ENCODE assay signal across 27 cellular contexts in the genomic region with DNA sequence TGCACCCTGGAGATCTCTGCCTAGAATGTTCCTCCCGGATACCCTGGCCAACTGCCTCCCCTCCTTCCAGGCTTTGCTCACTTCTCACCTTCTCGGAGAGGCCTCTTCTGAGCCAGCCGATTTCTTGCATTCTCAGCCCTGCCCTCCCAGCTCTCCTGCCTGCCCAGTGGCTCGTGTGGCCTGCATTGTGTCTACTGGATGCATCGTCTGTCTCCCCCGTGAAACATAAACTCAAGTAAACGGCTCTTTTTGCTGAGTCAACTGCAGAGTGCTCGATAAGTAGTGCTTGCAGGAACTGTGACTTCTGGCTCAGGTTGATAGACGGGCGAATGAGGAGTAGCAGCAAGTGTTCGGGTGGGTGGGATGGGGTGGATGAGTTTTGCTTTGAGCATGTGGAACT.
"Had no signal": no experiment of that assay in that cellular context is flagged by ENCODE, and none has a peak within 500 bp of the region (broad histone marks: within the 10 kb centered on the region; RNA-seq: fewer than 3 reads in every experiment).

No MANE protein-coding gene starts in this region.

- H3K4me1 Mint-ChIP-seq: endodermal cell; stimulated activated naive B cell treated with anti-CD40 and anti-IgM and Interleukin-4, amounts not matched to agents 10 μg/mL and 1 μg/mL and 100 μg/mL, for 72 hours; stimulated activated naive CD8-positive, alpha-beta T cell treated with anti-CD3 and anti-CD28 coated beads, Interleukin-15, amount 100 ng/mL, for 72 hours had no signal

- DNase-seq: cerebellar nuclear complex; colonic mucosa; dermis blood vessel endothelial cell; endodermal cell; heart left ventricle; hippocampal formation; left colon; left ventricle myocardium superior; mesendoderm; naive thymus-derived CD4-positive, alpha-beta T cell; nucleus accumbens; pancreas; retina; stimulated activated CD4-positive, alpha-beta T cell treated with anti-CD3 and anti-CD28 coated beads, Interleukin-15, amount 100 ng/mL, for 24 hours; stimulated activated CD4-positive, alpha-beta T cell treated with anti-CD3 and anti-CD28 coated beads, Interleukin-1b, Interleukin-23, amount 100 ng/mL, for 48 hours; stimulated activated CD4-positive, alpha-beta T cell treated with anti-CD3 and anti-CD28 coated beads, Interleukin-4, amount 100 ng/mL, for 24 hours; stimulated activated naive B cell treated with anti-CD40 and anti-IgM and Interleukin-4, amounts not matched to agents 10 μg/mL and 1 μg/mL and 100 μg/mL, for 72 hours; stimulated activated naive CD8-positive, alpha-beta T cell treated with anti-CD3 and anti-CD28 coated beads, Interleukin-15, amount 100 ng/mL, for 72 hours; substantia nigra; trophoblast cell had no signal

- H3K4me1 ChIP-seq: colonic mucosa, pancreas, prostate gland, spleen had no signal

- H3K27me3 Mint-ChIP-seq: naive thymus-derived CD4-positive, alpha-beta T cell; stimulated activated naive B cell treated with anti-CD40 and anti-IgM and Interleukin-4, amounts not matched to agents 10 μg/mL and 1 μg/mL and 100 μg/mL, for 72 hours; stimulated activated naive CD8-positive, alpha-beta T cell treated with anti-CD3 and anti-CD28 coated beads, Interleukin-15, amount 100 ng/mL, for 72 hours had no signal

- H3K27ac Mint-ChIP-seq: endodermal cell; stimulated activated naive B cell treated with anti-CD40 and anti-IgM and Interleukin-4, amounts not matched to agents 10 μg/mL and 1 μg/mL and 100 μg/mL, for 72 hours; stimulated activated naive CD8-positive, alpha-beta T cell treated with anti-CD3 and anti-CD28 coated beads, Interleukin-15, amount 100 ng/mL, for 72 hours had no signal

- ATAC-seq: heart left ventricle; left ventricle myocardium superior; naive thymus-derived CD4-positive, alpha-beta T cell; pancreas; sciatic nerve; stimulated activated naive B cell treated with anti-CD40 and anti-IgM and Interleukin-4, amounts not matched to agents 10 μg/mL and 1 μg/mL and 100 μg/mL, for 72 hours; stimulated activated naive CD8-positive, alpha-beta T cell treated with anti-CD3 and anti-CD28 coated beads, Interleukin-15, amount 100 ng/mL, for 72 hours had no signal

- FAIRE-seq: endothelial cell of umbilical vein, frontal cortex, pancreas had no signal

- H3K36me3 ChIP-seq: colonic mucosa, pancreas, prostate gland had no signal

- H3K27ac ChIP-seq: colonic mucosa, heart left ventricle, pancreas, prostate gland, spleen had no signal

- H3K27me3 ChIP-seq: colonic mucosa, heart left ventricle, pancreas had no signal

- H3K4me3 Mint-ChIP-seq: endodermal cell; naive thymus-derived CD4-positive, alpha-beta T cell; neural crest cell; stimulated activated naive B cell treated with anti-CD40 and anti-IgM and Interleukin-4, amounts not matched to agents 10 μg/mL and 1 μg/mL and 100 μg/mL, for 72 hours; stimulated activated naive CD8-positive, alpha-beta T cell treated with anti-CD3 and anti-CD28 coated beads, Interleukin-15, amount 100 ng/mL, for 72 hours had no signal

- H3K9me3 Mint-ChIP-seq: endodermal cell; neural crest cell; stimulated activated naive B cell treated with anti-CD40 and anti-IgM and Interleukin-4, amounts not matched to agents 10 μg/mL and 1 μg/mL and 100 μg/mL, for 72 hours; stimulated activated naive CD8-positive, alpha-beta T cell treated with anti-CD3 and anti-CD28 coated beads, Interleukin-15, amount 100 ng/mL, for 72 hours had no signal

- H3K4me3 ChIP-seq: colonic mucosa, heart left ventricle, lung, pancreas, prostate gland, spleen had no signal

- H3K9me3 ChIP-seq: colonic mucosa, pancreas, prostate gland, spleen had no signal
